ENCODE assay signal across 14 cellular contexts in genomic region chr1:40575336-40575735, GRCh38.
"Had no signal": no experiment of that assay in that cellular context is flagged by ENCODE, and none has a peak within 500 bp of the region (broad histone marks: within the 10 kb centered on the region; RNA-seq: fewer than 3 reads in every experiment).

No MANE protein-coding gene starts in this region.

- H3K4me1 Mint-ChIP-seq: neural crest cell had no signal

- H3K4me1 ChIP-seq: right atrium auricular region, sigmoid colon had no signal

- H3K36me3 Mint-ChIP-seq: naive thymus-derived CD8-positive, alpha-beta T cell had no signal

- H3K36me3 ChIP-seq: heart left ventricle, right atrium auricular region, sigmoid colon had no signal

- H3K9me3 ChIP-seq: heart left ventricle, right atrium auricular region, sigmoid colon had no signal

- H3K27ac Mint-ChIP-seq: naive thymus-derived CD8-positive, alpha-beta T cell had no signal

- H3K27ac ChIP-seq: heart left ventricle, right atrium auricular region, sigmoid colon had no signal

- H3K27me3 ChIP-seq: heart left ventricle, right atrium auricular region, sigmoid colon had no signal

- H3K4me3 Mint-ChIP-seq: naive thymus-derived CD8-positive, alpha-beta T cell; neural crest cell had no signal

- ATAC-seq: heart left ventricle; naive thymus-derived CD8-positive, alpha-beta T cell had no signal

- H3K4me3 ChIP-seq: heart left ventricle, right atrium auricular region, sigmoid colon had no signal

- DNase-seq: cortex of kidney; erythroblast; heart left ventricle; hippocampal formation; kidney glomerular epithelial cell; naive thymus-derived CD8-positive, alpha-beta T cell; posterior cingulate gyrus; sigmoid colon; small intestine; stimulated activated CD4-positive, alpha-beta T cell treated with anti-CD3 and anti-CD28 coated beads, Interleukin-12 subunit alpha, Interleukin-12 subunit beta, amount 100 ng/mL, for 4 hours; stimulated activated CD4-positive, alpha-beta T cell treated with anti-CD3 and anti-CD28 coated beads, Interleukin-2, amount 100 ng/mL, for 48 hours; stimulated activated naive CD4-positive, alpha-beta T cell treated with Interleukin-2 at 50 U/mL for 16 hours had no signal
